Comparison of ENCODE assay signal across 1 cellular context in genomic region chr20:58388882-58389323, GRCh38.
TF ChIP-seq lines count a peak whose summit lies in the region.

Gene VAPB, plus strand, starts transcription at chr20:58389229. Its CDS starts 231 bp downstream, at chr20:58389460.

TF ChIP-seq in HepG2, 621 proteins besides CTCF, POLR2A, EP300 and RAD21 (continued from another document and continues in another):
- no peak for TF ChIP-seq ZNF280D (CRISPR knock-in tag; IDR thresholded peaks at IDR 0.05)
- TF ChIP-seq ZBTB2 (CRISPR knock-in tag; IDR thresholded peaks at IDR 0.05; ENCODE audit: low read depth): no peak; the same call in none of the 2 replicates
- peak; percentile 80; the same call in 1 of the 2 replicates for TF ChIP-seq ZNF275 (CRISPR knock-in tag; IDR thresholded peaks at IDR 0.05; ENCODE audit: borderline replicate concordance)
- TF ChIP-seq SOX13 (IDR thresholded peaks at IDR 0.05): no peak
- peak in 1 of 2 experiments; percentile 5; a peak in 1 of 4 replicates for TF ChIP-seq SOX13 (CRISPR knock-in tag; conservative IDR thresholded peaks at IDR 0.05 in 1 of 2, IDR thresholded peaks at IDR 0.05 in 1 of 2)
- no peak for TF ChIP-seq CBX2 (IDR thresholded peaks at IDR 0.05; ENCODE audit: low read depth, low read length)
- no peak for TF ChIP-seq CBX2 (CRISPR knock-in tag; IDR thresholded peaks at IDR 0.05; ENCODE audit: low read depth)
- no peak for TF ChIP-seq NFKBIZ (CRISPR knock-in tag; IDR thresholded peaks at IDR 0.05)
- TF ChIP-seq ZNF124 (CRISPR knock-in tag; IDR thresholded peaks at IDR 0.05): no peak
- no peak for TF ChIP-seq ZBTB26 (CRISPR knock-in tag; IDR thresholded peaks at IDR 0.05; ENCODE audit: borderline replicate concordance)
- no peak for TF ChIP-seq ZNF326 (CRISPR knock-in tag; IDR thresholded peaks at IDR 0.05; ENCODE audit: borderline replicate concordance)
- no peak for TF ChIP-seq ZNF646 (CRISPR knock-in tag; IDR thresholded peaks at IDR 0.05)
- TF ChIP-seq JUND (CRISPR knock-in tag; IDR thresholded peaks at IDR 0.05): no peak
- no peak for TF ChIP-seq MAF1 (CRISPR knock-in tag; IDR thresholded peaks at IDR 0.05; ENCODE audit: borderline replicate concordance)
- TF ChIP-seq DPF2 (CRISPR knock-in tag; IDR thresholded peaks at IDR 0.05; ENCODE audit: borderline replicate concordance, low read depth): 0 out of 2 replicates have a peak, but pooled peaks have one; percentile 30
- peak; percentile 57; the same call in 1 of the 2 replicates for TF ChIP-seq ETV5 (CRISPR knock-in tag; IDR thresholded peaks at IDR 0.05; ENCODE audit: borderline replicate concordance)
- TF ChIP-seq ZMYM2 (CRISPR knock-in tag; IDR thresholded peaks at IDR 0.05): no peak
- TF ChIP-seq IRF2 (CRISPR knock-in tag; IDR thresholded peaks at IDR 0.05): no peak; the same call in none of the 2 replicates
- TF ChIP-seq MLXIP (CRISPR knock-in tag; IDR thresholded peaks at IDR 0.05; ENCODE audit: borderline replicate concordance): no peak
- no peak for TF ChIP-seq SMARCE1 (IDR thresholded peaks at IDR 0.05; ENCODE audit: borderline replicate concordance)
- TF ChIP-seq NFIB (CRISPR knock-in tag; IDR thresholded peaks at IDR 0.05; ENCODE audit: borderline replicate concordance): no peak
- no peak for TF ChIP-seq ZNF703 (CRISPR knock-in tag; IDR thresholded peaks at IDR 0.05; ENCODE audit: borderline replicate concordance)
- peak; percentile 92 for TF ChIP-seq MXD1 (CRISPR knock-in tag; IDR thresholded peaks at IDR 0.05)
- TF ChIP-seq ZBTB7A (CRISPR knock-in tag; IDR thresholded peaks at IDR 0.05): no peak
- TF ChIP-seq MAZ (IDR thresholded peaks at IDR 0.05; ENCODE audit: borderline replicate concordance, low read depth, low read length): peak; percentile 68; the same call in 1 of the 2 replicates
- peak; percentile 94 for TF ChIP-seq MAZ (CRISPR knock-in tag; IDR thresholded peaks at IDR 0.05; ENCODE audit: low read depth)
- TF ChIP-seq ZNF75D (CRISPR knock-in tag; IDR thresholded peaks at IDR 0.05; ENCODE audit: borderline replicate concordance): no peak
- TF ChIP-seq ZFX (CRISPR knock-in tag; IDR thresholded peaks at IDR 0.05; ENCODE audit: low read depth): no peak; the same call in 1 of the 2 replicates
- TF ChIP-seq ZNF569 (CRISPR knock-in tag; IDR thresholded peaks at IDR 0.05; ENCODE audit: borderline replicate concordance): no peak
- TF ChIP-seq RELA (CRISPR knock-in tag; IDR thresholded peaks at IDR 0.05): no peak
- peak; percentile 78; the same call in 1 of the 2 replicates for TF ChIP-seq PAX8 (CRISPR knock-in tag; IDR thresholded peaks at IDR 0.05; ENCODE audit: borderline replicate concordance)
- no peak for TF ChIP-seq MLX (CRISPR knock-in tag; IDR thresholded peaks at IDR 0.05)
- TF ChIP-seq HOXA7 (CRISPR knock-in tag; IDR thresholded peaks at IDR 0.05): no peak
- peak; percentile 25 for TF ChIP-seq DBP (CRISPR knock-in tag; IDR thresholded peaks at IDR 0.05; ENCODE audit: not compliant biosample characterization)
- TF ChIP-seq PBX3 (CRISPR knock-in tag; IDR thresholded peaks at IDR 0.05; ENCODE audit: borderline replicate concordance): no peak
- TF ChIP-seq HNF4A (CRISPR knock-in tag; IDR thresholded peaks at IDR 0.05): no peak
- peak; percentile 82; the same call in 1 of the 2 replicates for TF ChIP-seq DNMT1 (CRISPR knock-in tag; IDR thresholded peaks at IDR 0.05)
- no peak for TF ChIP-seq TRIM24 (CRISPR knock-in tag; IDR thresholded peaks at IDR 0.05)
- peak; percentile 99 for TF ChIP-seq E2F1 (CRISPR knock-in tag; IDR thresholded peaks at IDR 0.05)
